In the genomic region with DNA sequence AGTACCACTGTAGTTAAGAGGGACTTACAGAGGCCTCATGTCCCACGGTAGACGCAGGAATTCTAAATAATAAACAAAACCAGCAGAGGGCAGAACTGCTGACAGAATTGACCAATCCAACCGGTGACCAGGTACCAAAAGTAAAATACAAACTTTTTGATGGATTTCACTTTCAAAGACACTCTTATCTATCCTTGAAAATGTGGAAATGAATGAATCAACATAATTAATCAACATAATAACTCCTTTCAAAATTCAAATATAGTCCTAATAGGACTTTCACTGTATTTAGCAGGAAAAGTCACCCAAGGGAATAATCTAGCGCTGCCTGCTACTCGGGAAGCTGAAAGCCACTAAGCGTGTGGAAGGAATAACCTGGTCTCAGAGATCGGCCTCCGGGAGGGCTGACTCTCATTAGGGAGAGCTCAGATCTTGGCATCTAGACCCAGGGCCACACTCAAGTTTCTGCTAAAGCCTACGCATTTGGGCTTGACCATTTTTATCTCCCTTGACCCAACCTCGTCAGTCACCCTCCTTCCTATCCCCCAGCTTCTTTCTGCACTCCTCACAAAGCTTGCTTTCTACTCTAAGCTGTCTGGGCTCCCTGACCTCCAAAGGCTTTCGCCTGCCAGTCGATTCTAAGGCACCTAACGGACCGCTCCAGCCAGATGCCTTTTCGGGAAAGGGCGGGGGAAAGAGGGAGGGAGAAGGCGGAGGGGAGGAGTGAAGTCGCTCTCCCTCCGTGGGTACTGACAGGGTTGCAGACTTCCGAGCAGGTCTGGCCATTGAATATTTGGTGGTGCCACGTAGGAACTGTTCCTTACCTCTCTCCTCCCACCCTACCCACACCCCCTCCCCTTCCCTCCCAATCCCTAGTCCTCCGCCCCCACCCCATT, we compare ENCODE assay signal across 9 cellular contexts. TPM values are rescaled to one million over a fixed set of nuclear protein-coding genes. Genes with fewer than 3 reads are reported as not detected.
DNase-seq lines count a peak whose midpoint lies in the region; ATAC-seq, FAIRE-seq and TF ChIP-seq lines count a peak whose summit lies in the region.
"Had no signal": no experiment of that assay in that cellular context is flagged by ENCODE, and none has a peak within 500 bp of the region (broad histone marks: within the 10 kb centered on the region; RNA-seq: fewer than 3 reads in every experiment).

No MANE protein-coding gene starts in this region.

- in situ Hi-C loops in mammary epithelial cell (cut with MboI; ENCODE audit: low sequenced_read_pairs in 2 of 2) = loop anchor here (10.0 to 25.0 kb wide), 2 partner anchors 406 to 408 kb away; no protein-coding TSS in a partner anchor

- H3K79me2 ChIP-seq in mammary epithelial cell (ENCODE audit: insufficient read depth, low read length) = no peaks in the 10 kb centered on the region

- no TSS peak for BruUV-seq in mammary epithelial cell (replicated peaks; lab: Mats Ljungman, UMichigan)

- H2AFZ ChIP-seq in mammary epithelial cell (ENCODE audit: low read depth, low read length) = peak overlapping the region; percentile 91

- H3K36me3 ChIP-seq in BJ (ENCODE audit: control insufficient read depth, insufficient read depth, low read length) (no peaks in the 10 kb centered on the region), mammary epithelial cell (ENCODE audit: insufficient read depth, low read length) (no peaks in the 10 kb centered on the region), kidney (ENCODE audit: control insufficient read depth in 1 of 2, insufficient read depth in 2 of 2, low read length in 2 of 2) (no peaks in the 10 kb centered on the region), stomach (no peaks in the 10 kb centered on the region)

- peak overlapping the region; percentile 97 for H3K4me2 ChIP-seq in mammary epithelial cell (ENCODE audit: insufficient read depth, low read depth, low read length)

- H3K27ac ChIP-seq in mammary epithelial cell (ENCODE audit: insufficient read depth, low read depth, low read length) (no peak overlapping the region), kidney (ENCODE audit: low read depth in 2 of 2, low read length in 2 of 2) (no peak overlapping the region), stomach (peak overlapping the region in 1 of 5 donors; percentile 7)

- DNase-seq in BJ (ENCODE audit: low read depth) (no peak), NCI-H446 (lab: John Stamatoyannopoulos, UW) (peak; percentile 13 to 56), mammary epithelial cell (peak; percentile 36), kidney (no peak), stomach (no peak)
- DNase-seq in activated CD4-positive, alpha-beta T cell treated with anti-CD3 and anti-CD28 coated beads for 1 hour = no peak

- CTCF ChIA-PET in BJ (lab: Yijun Ruan, JAX) (interaction anchor here (0.6 to 5.7 kb wide), 24 partner anchors 18 to 419 kb away, joined by 3 to 47 read pairs (median 4); a partner anchor contains a TSS), mammary epithelial cell (lab: Charles Lee; ENCODE audit: low non-redundant PET) (interaction anchor here (0.7 kb wide), 1 partner anchor 355 kb away, joined by 5 read pairs; no protein-coding TSS in a partner anchor)

- intact Hi-C loops in mammary epithelial cell (cut with micrococcal nuclease) (loop anchor here (1.0 to 2.0 kb wide), 2 partner anchors 354 to 409 kb away; no protein-coding TSS in a partner anchor), kidney (cut with DNase I) (no loop called here), stomach (cut with DNase I; ENCODE audit: low total_unique reads) (no loop called here)

- TF ChIP-seq POLR2A in stomach (IDR thresholded peaks at IDR 0.05) = no peak

- POLR2A ChIA-PET in BJ (lab: Charles Lee) = interaction anchor here (0.5 kb wide), 1 partner anchor 11 kb away, joined by 3 read pairs; no protein-coding TSS in a partner anchor

- H3K9ac ChIP-seq in mammary epithelial cell (ENCODE audit: insufficient read depth, low read length) (no peak overlapping the region), kidney (ENCODE audit: low read length in 2 of 2) (peak overlapping the region in 1 of 2 donors; percentile 44)

- FAIRE-seq in kidney (lab: Jason Lieb, UNC) = peak; percentile 39

- no peaks in the 10 kb centered on the region for H4K20me1 ChIP-seq in mammary epithelial cell (ENCODE audit: insufficient read depth, low read length)

- H3K9me3 ChIP-seq in mammary epithelial cell (replicated peaks; ENCODE audit: insufficient read depth, low read length) = no peaks in the 10 kb centered on the region
- no peaks in the 10 kb centered on the region for H3K9me3 ChIP-seq in kidney (ENCODE audit: control insufficient read depth in 1 of 2, low read length in 2 of 2)
- no peaks in the 10 kb centered on the region for H3K9me3 ChIP-seq in stomach

- no peak for TF ChIP-seq EP300 in stomach (IDR thresholded peaks at IDR 0.05)

- H3K4me3 ChIP-seq in BJ (ENCODE audit: low read depth, low read length) (peak overlapping the region; percentile 65), mammary epithelial cell (replicated peaks in 1 of 3; ENCODE audit: insufficient read depth in 1 of 3, low read depth in 2 of 3, low read length in 3 of 3) (peak overlapping the region; percentile 29 to 53 (median 53)), kidney (ENCODE audit: low read length in 2 of 2) (peak overlapping the region; percentile 72 to 73), stomach (peak overlapping the region; percentile 24 to 46 (median 36))

- H3K27me3 ChIP-seq in BJ (ENCODE audit: control insufficient read depth, insufficient read depth, low read length) (no peaks in the 10 kb centered on the region), mammary epithelial cell (ENCODE audit: insufficient read depth, low read length) (no peaks in the 10 kb centered on the region), stomach (peaks cover 0 to 28% (median 26%) of the 10 kb centered on the region in 3 donors)

- dilution Hi-C loops in mammary epithelial cell (cut with HindIII; ENCODE audit: low sequenced_read_pairs) = no loop called here

- ATAC-seq in GM18861 (IDR thresholded peaks at IDR 0.05; ENCODE audit: unreplicated experiment) = peak; percentile 73
- ATAC-seq in HG03045 (IDR thresholded peaks at IDR 0.05; ENCODE audit: unreplicated experiment) = peak; percentile 82

- WGBS in mammary epithelial cell (ENCODE audit: low coverage, missing lambda C conversion rate) = 7% methylated on average over 10 of the region's 22 CpGs
- WGBS in stomach, 5 donors = 1 to 4% (median 2%) methylated on average over 22 of the region's 22 CpGs

- TF ChIP-seq CTCF in BJ (IDR thresholded peaks at IDR 0.05; ENCODE audit: insufficient read depth, low read depth, low read length) (peak; percentile 60), mammary epithelial cell (conservative IDR thresholded peaks at IDR 0.05 in 1 of 2, IDR thresholded peaks at IDR 0.05 in 1 of 2; ENCODE audit: extremely low read depth in 1 of 2, insufficient read depth in 1 of 2, low read depth in 1 of 2, low read length in 2 of 2) (peak; percentile 49 to 54), kidney (IDR thresholded peaks at IDR 0.05; ENCODE audit: borderline replicate concordance, extremely low read depth, insufficient read depth) (peak; percentile 45), stomach (IDR thresholded peaks at IDR 0.05) (peak in 4 of 7 experiments; percentile 23 to 37 (median 29))

- H3K4me1 ChIP-seq in mammary epithelial cell (ENCODE audit: insufficient read depth, low read length) (peaks cover 7% of the 10 kb centered on the region), kidney (ENCODE audit: control insufficient read depth in 1 of 2, insufficient read depth in 1 of 2, low read depth in 1 of 2, low read length in 2 of 2) (peaks cover 0 to 5% of the 10 kb centered on the region in 2 donors), stomach (peaks cover 12 to 29% (median 27%) of the 10 kb centered on the region in 4 donors)

RNA-seq across cellular contexts. Expression of a gene that starts 1.6 kb away (rescaled TPM):
- polyA plus RNA-seq in BJ (2011; rRNA removed) (34.4 and 71.7 TPM in 2 replicates), mammary epithelial cell (not detected), kidney (ENCODE audit: insufficient read depth, low read depth, low replicate concordance) (not detected), stomach (not detected)
- polyA minus RNA-seq in BJ (2011; rRNA and poly(A)+ RNA removed) = 40.8 and 51.1 TPM in 2 replicates
- total RNA-seq in mammary epithelial cell (10 to 100 TPM in 1 of 2 donors, under 1 TPM in 1; 0.14 to 16.0 TPM), kidney (0.35 TPM), stomach (1 to 10 TPM in 1 of 5 donors, under 1 TPM in 2, not detected in 2; under 0.01 to 7.0 (median 0.29) TPM)
- not detected for polyA minus RNA-seq in mammary epithelial cell
- total RNA-seq: T-helper 2 cell treated with Interferon-gamma antibody and Interleukin-4, amounts not matched to agents 100 ng/mL and 5 ng/mL, for 36 hours had no signal

Comparison
In these comparisons a context has a peak if more than half of its experiments do, and no peak if none do; other contexts are left out.
1. DNase-seq: peak in NCI-H446 (2 of 2) and mammary epithelial cell (single experiment); none in BJ (single experiment), kidney (single experiment), stomach (single experiment) and activated CD4-positive, alpha-beta T cell treated with anti-CD3 and anti-CD28 coated beads for 1 hour (single experiment).
2. RNA of a gene that starts 1.6 kb away (polyA plus RNA-seq): 34.4 to 71.7 TPM in BJ; not detected in kidney (single experiment), not detected in stomach and not detected in mammary epithelial cell (single experiment); every median in the first group is over 10 times any median in the second.
3. Peak in every context shown above with its lines, with median percentiles within 50 percentile points of each other: H3K4me3 ChIP-seq and CTCF ChIP-seq.